ENCODE assay signal across 8 cellular contexts in the genomic region with DNA sequence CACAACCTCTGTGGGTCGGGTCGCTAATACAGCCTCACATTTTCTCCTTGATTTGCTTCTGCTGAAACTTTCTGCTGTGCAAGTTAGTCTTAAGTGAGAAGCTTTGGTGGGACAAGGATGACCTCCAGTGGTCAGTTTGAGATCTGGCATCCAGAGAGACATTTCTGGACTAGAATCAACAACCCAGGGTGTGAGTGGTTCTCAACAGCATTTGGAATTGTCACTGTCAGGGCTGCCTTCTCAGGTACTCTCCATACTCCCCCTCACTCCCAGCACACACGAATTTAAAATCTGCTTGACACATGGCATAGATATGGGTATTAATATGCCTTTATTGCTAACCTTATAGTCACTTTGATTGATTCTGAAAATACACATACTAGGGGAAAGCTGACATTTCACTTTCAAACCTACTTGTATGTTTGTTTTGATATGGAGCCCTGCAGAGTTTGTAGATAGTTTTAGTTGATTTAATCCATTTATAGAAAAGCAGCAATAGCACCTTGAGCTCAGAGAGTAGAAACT. TPM values are rescaled to one million over a fixed set of nuclear protein-coding genes. Genes with fewer than 3 reads are reported as not detected.
DNase-seq lines count a peak whose midpoint lies in the region; ATAC-seq, FAIRE-seq and TF ChIP-seq lines count a peak whose summit lies in the region.

No MANE protein-coding gene starts in this region.

- H3K27ac Mint-ChIP-seq in mesothelial cell of epicardium: no peak overlapping the region

- FAIRE-seq in GM18507 (lab: Jason Lieb, UNC) (peak; percentile 62), endometrium (lab: Jason Lieb, UNC) (peak; percentile 69)

- no peak overlapping the region for H3K4me3 Mint-ChIP-seq in mesothelial cell of epicardium

- peak; percentile 54 for ATAC-seq in HG03469 (IDR thresholded peaks at IDR 0.05; ENCODE audit: unreplicated experiment)
- peak; percentile 59 for ATAC-seq in stimulated activated naive CD8-positive, alpha-beta T cell treated with anti-CD3 and anti-CD28 coated beads, Interleukin-15, Interleukin-2, amounts not matched to agents 100 U/mL and 50 U/mL, for 24 hours

- peak; percentile 53 for TF ChIP-seq CTCF in mesothelial cell of epicardium (IDR thresholded peaks at IDR 0.05; ENCODE audit: unreplicated experiment)

- peaks cover 27% of the 10 kb centered on the region for H3K4me1 Mint-ChIP-seq in mesothelial cell of epicardium

- DNase-seq in AG08395 (ENCODE audit: low spot score): peak; percentile 81
- DNase-seq in GM18507 (ENCODE audit: extremely low spot score, insufficient read length, low read depth): peak; percentile 9
- peak; percentile 46 for DNase-seq in NCI-H526 treated with DMSO at 0.1 percent for 48 hours (lab: John Stamatoyannopoulos, UW)
- DNase-seq in activated CD4-positive, alpha-beta T cell treated with anti-CD3 and anti-CD28 coated beads, Interleukin-2, amount 50 U/mL, for 48 hours: peak; percentile 25 to 41
- DNase-seq in mesothelial cell of epicardium (ENCODE audit: low spot score in 2 of 2, unreplicated experiment in 2 of 2): peak in 1 of 2 experiments; percentile 54
- peak; percentile 31 for DNase-seq in stimulated activated naive CD8-positive, alpha-beta T cell treated with anti-CD3 and anti-CD28 coated beads, Interleukin-15, Interleukin-2, amounts not matched to agents 100 U/mL and 50 U/mL, for 24 hours

- no peaks in the 10 kb centered on the region for H3K27me3 Mint-ChIP-seq in mesothelial cell of epicardium (ENCODE audit: low read depth)

- H3K36me3 Mint-ChIP-seq in mesothelial cell of epicardium: no peaks in the 10 kb centered on the region

- H3K9me3 Mint-ChIP-seq in mesothelial cell of epicardium: peaks cover 3% of the 10 kb centered on the region

RNA-seq across cellular contexts. Expression of gene OTOR, which starts 13.2 kb away (rescaled TPM):
- not detected in 3 replicates for total RNA-seq in mesothelial cell of epicardium

RNA-seq across cellular contexts. Expression of gene SNRPB2, which starts 31.5 kb away (rescaled TPM):
- 63.9 to 70.5 TPM (median 65.2 TPM) in 3 replicates for total RNA-seq in mesothelial cell of epicardium
